12 cellular contexts compared by ENCODE assay signal in genomic region chr22:37734402-37734700, GRCh38. TPM values are rescaled to one million over a fixed set of nuclear protein-coding genes. Genes with fewer than 3 reads are reported as not detected.
"Had no signal": no experiment of that assay in that cellular context is flagged by ENCODE, and none has a peak within 500 bp of the region (broad histone marks: within the 10 kb centered on the region; RNA-seq: fewer than 3 reads in every experiment).

No MANE protein-coding gene starts in this region.

- H3K9me3 Mint-ChIP-seq: effector memory CD8-positive, alpha-beta T cell; immature natural killer cell; naive thymus-derived CD8-positive, alpha-beta T cell had no signal

- H3K9me3 ChIP-seq: esophagus squamous epithelium had no signal

- H2AFZ ChIP-seq: parathyroid adenoma had no signal

- H3K27me3 ChIP-seq: esophagus squamous epithelium, foreskin keratinocyte had no signal

- H3K4me3 Mint-ChIP-seq: effector memory CD8-positive, alpha-beta T cell; immature natural killer cell; naive thymus-derived CD8-positive, alpha-beta T cell had no signal

- DNase-seq: effector memory CD8-positive, alpha-beta T cell; esophagus squamous epithelium; foreskin keratinocyte; immature natural killer cell; left ventricle myocardium superior; naive thymus-derived CD8-positive, alpha-beta T cell; stimulated activated CD4-positive, alpha-beta T cell treated with anti-CD3 and anti-CD28 coated beads, Interleukin-12 subunit alpha, Interleukin-12 subunit beta, amount 100 ng/mL, for 4 hours; stimulated activated naive CD4-positive, alpha-beta T cell had no signal

- H3K4me1 ChIP-seq: foreskin keratinocyte had no signal

- H3K27ac Mint-ChIP-seq: effector memory CD8-positive, alpha-beta T cell; immature natural killer cell had no signal

- ATAC-seq: effector memory CD8-positive, alpha-beta T cell; foreskin keratinocyte; naive thymus-derived CD8-positive, alpha-beta T cell had no signal

- H3K4me3 ChIP-seq: esophagus squamous epithelium had no signal

- H3K36me3 Mint-ChIP-seq: naive thymus-derived CD8-positive, alpha-beta T cell had no signal

- H3K36me3 ChIP-seq: esophagus squamous epithelium had no signal

- H3K4me1 Mint-ChIP-seq: immature natural killer cell had no signal

- H3K9ac ChIP-seq: parathyroid adenoma had no signal

- H3K79me2 ChIP-seq: parathyroid adenoma had no signal

- H3K27ac ChIP-seq: foreskin keratinocyte, parathyroid adenoma had no signal

- FAIRE-seq: keratinocyte, small intestine had no signal

RNA-seq across cellular contexts. Expression of gene LGALS1, which starts 58.9 kb away (rescaled TPM):
- polyA plus RNA-seq: neural cell had no signal
